8 cellular contexts compared by ENCODE assay signal in the genomic region with DNA sequence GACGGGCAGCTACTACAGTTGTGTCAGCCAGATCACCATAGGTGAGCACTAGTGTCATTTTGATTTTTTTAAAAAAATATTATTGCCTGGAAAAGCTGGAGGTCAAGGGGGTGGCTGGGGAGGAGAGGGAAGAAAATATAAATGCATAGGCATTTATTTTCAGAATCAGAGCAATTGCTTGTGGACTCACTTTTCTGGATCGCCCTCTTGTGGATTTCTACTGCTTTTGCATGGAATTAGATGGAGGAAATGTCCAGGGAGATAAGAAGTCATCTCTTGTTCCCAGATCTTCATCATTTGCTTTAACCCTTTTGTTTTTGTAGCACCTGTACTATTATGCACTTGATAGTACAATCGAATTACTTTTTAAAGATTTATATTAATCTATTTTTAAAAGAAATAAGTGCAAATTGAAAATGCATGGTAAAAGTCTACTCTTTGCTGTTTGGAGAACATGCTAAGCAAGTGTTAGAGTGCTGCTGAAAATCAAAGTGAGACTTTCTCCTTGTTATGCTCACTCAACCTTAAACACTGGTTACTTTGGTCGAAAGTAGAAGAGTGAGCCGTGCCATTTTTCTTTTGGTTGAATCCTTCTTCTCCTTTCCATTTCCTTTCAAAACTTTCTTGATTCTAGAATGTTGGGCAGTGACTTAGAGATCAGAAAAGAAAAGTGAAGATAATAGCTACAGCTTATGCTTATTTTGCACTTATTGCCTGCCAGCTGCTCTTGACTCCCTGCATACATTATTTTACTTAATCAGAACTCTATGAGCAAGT.
DNase-seq lines count a peak whose midpoint lies in the region; ATAC-seq and TF ChIP-seq lines count a peak whose summit lies in the region.

No MANE protein-coding gene starts in this region.

- H3K27ac ChIP-seq in suprapubic skin, result no peak overlapping the region

- no peaks in the 10 kb centered on the region for H3K4me1 ChIP-seq in suprapubic skin

- DNase-seq in AG04449 (ENCODE audit: low read depth, low spot score), result no peak
- DNase-seq in OCI-M1 (lab: John Stamatoyannopoulos, UW), result peak; percentile 26
- peak; percentile 62 for DNase-seq in fibroblast of peridontal ligament (ENCODE audit: extremely low read depth)
- no peak for DNase-seq in suprapubic skin (ENCODE audit: low spot score in 2 of 2)
- DNase-seq in T1000 (lab: John Stamatoyannopoulos, UW), result no peak
- no peak for DNase-seq in activated naive CD4-positive, alpha-beta T cell treated with anti-CD3 and anti-CD28 coated beads, Interleukin-2, amount 50 U/mL, for 72 hours (ENCODE audit: low spot score in 2 of 2)

- POLR2A ChIA-PET in AG04449 (lab: Yijun Ruan, JAX), result no interaction called here

- no peaks in the 10 kb centered on the region for H3K9me3 ChIP-seq in suprapubic skin

- TF ChIP-seq CTCF in AG04449 (IDR thresholded peaks at IDR 0.05; ENCODE audit: insufficient read depth, low read length, missing control alignments), result peak; percentile 49
- peak; percentile 14 to 32 for TF ChIP-seq CTCF in suprapubic skin (IDR thresholded peaks at IDR 0.05)

- TF ChIP-seq EP300 in suprapubic skin (IDR thresholded peaks at IDR 0.05), result no peak

- TF ChIP-seq POLR2A in suprapubic skin (IDR thresholded peaks at IDR 0.05), result no peak

- H3K27ac Mint-ChIP-seq in activated naive CD4-positive, alpha-beta T cell treated with anti-CD3 and anti-CD28 coated beads, Interleukin-2, amount 50 U/mL, for 72 hours, result no peak overlapping the region

- H3K9me3 Mint-ChIP-seq in activated naive CD4-positive, alpha-beta T cell treated with anti-CD3 and anti-CD28 coated beads, Interleukin-2, amount 50 U/mL, for 72 hours, result no peaks in the 10 kb centered on the region

- CTCF ChIA-PET in AG04449 (lab: Yijun Ruan, JAX), result interaction anchor here (1.0 to 3.6 kb wide), 14 partner anchors 8 to 389 kb away, joined by 3 to 26 read pairs (median 4); no protein-coding TSS in a partner anchor

- peak; percentile 83 for ATAC-seq in GM18858 (IDR thresholded peaks at IDR 0.05; ENCODE audit: unreplicated experiment)
- ATAC-seq in HG03432 (IDR thresholded peaks at IDR 0.05; ENCODE audit: unreplicated experiment), result peak; percentile 79
- ATAC-seq in activated naive CD4-positive, alpha-beta T cell treated with anti-CD3 and anti-CD28 coated beads, Interleukin-2, amount 50 U/mL, for 72 hours, result no peak

- 46% methylated on average over 5 of the region's 5 CpGs for WGBS in suprapubic skin

- H3K4me3 ChIP-seq in AG04449 (ENCODE audit: low read depth, low read length), result no peak overlapping the region
- no peak overlapping the region for H3K4me3 ChIP-seq in suprapubic skin

- no peaks in the 10 kb centered on the region for H3K36me3 ChIP-seq in suprapubic skin

- H3K36me3 Mint-ChIP-seq in activated naive CD4-positive, alpha-beta T cell treated with anti-CD3 and anti-CD28 coated beads, Interleukin-2, amount 50 U/mL, for 72 hours, result no peaks in the 10 kb centered on the region

- peaks cover 27% of the 10 kb centered on the region for H3K27me3 ChIP-seq in suprapubic skin

Comparison
In these comparisons a context has a peak if more than half of its experiments do, and no peak if none do; other contexts are left out.
1. DNase-seq: peak in OCI-M1 (single experiment) and fibroblast of peridontal ligament (single experiment); none in AG04449 (single experiment), suprapubic skin (0 of 2), T1000 (single experiment) and activated naive CD4-positive, alpha-beta T cell treated with anti-CD3 and anti-CD28 coated beads, Interleukin-2, amount 50 U/mL, for 72 hours (0 of 2).
2. ATAC-seq: peak in GM18858 (single experiment) and HG03432 (single experiment); none in activated naive CD4-positive, alpha-beta T cell treated with anti-CD3 and anti-CD28 coated beads, Interleukin-2, amount 50 U/mL, for 72 hours (0 of 2).